ENCODE assay signal across 35 cellular contexts in genomic region chr15:27762471-27762870, GRCh38.
"Had no signal": no experiment of that assay in that cellular context is flagged by ENCODE, and none has a peak within 500 bp of the region (broad histone marks: within the 10 kb centered on the region; RNA-seq: fewer than 3 reads in every experiment).

No MANE protein-coding gene starts in this region.

- DNase-seq: activated B cell treated with CpG ODN at 0.5 μM for 24 hours; activated CD4-positive, alpha-beta memory T cell treated with anti-CD3 and anti-CD28 coated beads for 36 hours; activated CD4-positive, alpha-beta T cell treated with anti-CD3 and anti-CD28 coated beads for 4 hours; activated CD4-positive, alpha-beta T cell treated with anti-CD3 and anti-CD28 coated beads, Interleukin-2, amount 10 ng/mL, durations not matched to agents 7 days and 5 days; activated CD4-positive, CD25-positive, alpha-beta regulatory T cell treated with anti-CD3 and anti-CD28 coated beads, Interleukin-2, amount 50 U/mL, for 72 hours; activated CD8-positive, alpha-beta memory T cell treated with anti-CD3 and anti-CD28 coated beads, Interleukin-2, amount 50 U/mL, for 4 hours; activated CD8-positive, alpha-beta T cell treated with anti-CD3 and anti-CD28 coated beads for 36 hours; activated effector memory CD4-positive, alpha-beta T cell treated with anti-CD3 and anti-CD28 coated beads, Interleukin-2, amount 50 U/mL, for 16 hours; activated gamma-delta T cell treated with Interleukin-2 at 50 U/mL for 16 hours; activated naive CD4-positive, alpha-beta T cell; activated naive CD4-positive, alpha-beta T cell treated with anti-CD3 and anti-CD28 coated beads, Interleukin-2, amount 10 ng/mL, durations not matched to agents 7 days and 5 days; activated naive CD8-positive, alpha-beta T cell treated with anti-CD3 and anti-CD28 coated beads, Interleukin-2, amount 10 ng/mL, durations not matched to agents 7 days and 5 days; activated naive CD8-positive, alpha-beta T cell treated with anti-CD3 and anti-CD28 coated beads, Interleukin-2, amount 50 U/mL, for 24 hours; activated T-cell treated with anti-CD3 and anti-CD28 coated beads for 4 hours; activated T-cell treated with anti-CD3 and anti-CD28 coated beads, Interleukin-2, amount 50 U/mL, for 1 hour; activated T-cell treated with anti-CD3 and anti-CD28 coated beads, Interleukin-2, amount 50 U/mL, for 4 hours; activated T-cell treated with anti-CD3 and anti-CD28 coated beads, Interleukin-2, amount 50 U/mL, for 72 hours; amygdala; anterior cingulate cortex; caudate nucleus; cerebellar nuclear complex; T-helper 1 cell; T-helper 2 cell; T-helper 9 cell had no signal

- H3K36me3 Mint-ChIP-seq: activated CD4-positive, alpha-beta memory T cell treated with anti-CD3 and anti-CD28 coated beads for 36 hours; activated naive CD4-positive, alpha-beta T cell treated with anti-CD3 and anti-CD28 coated beads, Interleukin-2, amount 10 ng/mL, durations not matched to agents 7 days and 5 days; activated naive CD4-positive, alpha-beta T cell treated with anti-CD3 and anti-CD28 coated beads, Interleukin-2, amount 50 U/mL, for 24 hours; activated naive CD8-positive, alpha-beta T cell; activated naive CD8-positive, alpha-beta T cell treated with anti-CD3 and anti-CD28 coated beads, Interleukin-2, amount 10 ng/mL, durations not matched to agents 7 days and 5 days; brain had no signal

- H3K9me3 ChIP-seq: ascending aorta had no signal

- H3K9me3 Mint-ChIP-seq: activated naive CD4-positive, alpha-beta T cell treated with anti-CD3 and anti-CD28 coated beads, Interleukin-2, amount 50 U/mL, for 24 hours had no signal

- H3K27me3 Mint-ChIP-seq: activated B cell treated with CpG ODN at 0.5 μM for 24 hours; activated CD4-positive, alpha-beta memory T cell treated with anti-CD3 and anti-CD28 coated beads for 36 hours; activated CD4-positive, alpha-beta T cell treated with anti-CD3 and anti-CD28 coated beads, Interleukin-2, amount 10 ng/mL, durations not matched to agents 7 days and 5 days; activated naive CD4-positive, alpha-beta T cell treated with anti-CD3 and anti-CD28 coated beads, Interleukin-2, amount 10 ng/mL, durations not matched to agents 7 days and 5 days; activated naive CD4-positive, alpha-beta T cell treated with anti-CD3 and anti-CD28 coated beads, Interleukin-2, amount 50 U/mL, for 24 hours; activated naive CD8-positive, alpha-beta T cell; activated naive CD8-positive, alpha-beta T cell treated with anti-CD3 and anti-CD28 coated beads, Interleukin-2, amount 10 ng/mL, durations not matched to agents 7 days and 5 days; activated naive CD8-positive, alpha-beta T cell treated with anti-CD3 and anti-CD28 coated beads, Interleukin-2, amount 50 U/mL, for 24 hours; activated T-helper 17 cell treated with anti-CD3 and anti-CD28 coated beads, Interleukin-2, amount 50 U/mL, for 72 hours; brain; central memory CD8-positive, alpha-beta T cell had no signal

- H3K36me3 ChIP-seq: ascending aorta, cardiac muscle cell had no signal

- H3K4me3 ChIP-seq: ascending aorta, cardiac muscle cell had no signal

- H3K27me3 ChIP-seq: ascending aorta, cardiac muscle cell had no signal

- H3K4me3 Mint-ChIP-seq: activated B cell treated with CpG ODN at 0.5 μM for 24 hours; activated CD4-positive, alpha-beta memory T cell treated with anti-CD3 and anti-CD28 coated beads for 36 hours; activated CD4-positive, alpha-beta T cell treated with anti-CD3 and anti-CD28 coated beads, Interleukin-2, amount 10 ng/mL, durations not matched to agents 7 days and 5 days; activated CD8-positive, alpha-beta T cell treated with anti-CD3 and anti-CD28 coated beads for 36 hours; activated naive CD4-positive, alpha-beta T cell treated with anti-CD3 and anti-CD28 coated beads, Interleukin-2, amount 10 ng/mL, durations not matched to agents 7 days and 5 days; activated naive CD4-positive, alpha-beta T cell treated with anti-CD3 and anti-CD28 coated beads, Interleukin-2, amount 50 U/mL, for 24 hours; activated naive CD8-positive, alpha-beta T cell; activated naive CD8-positive, alpha-beta T cell treated with anti-CD3 and anti-CD28 coated beads, Interleukin-2, amount 10 ng/mL, durations not matched to agents 7 days and 5 days; activated naive CD8-positive, alpha-beta T cell treated with anti-CD3 and anti-CD28 coated beads, Interleukin-2, amount 50 U/mL, for 24 hours; activated T-cell treated with anti-CD3 and anti-CD28 coated beads, Interleukin-2, amount 50 U/mL, for 4 hours; activated T-cell treated with anti-CD3 and anti-CD28 coated beads, Interleukin-2, amount 50 U/mL, for 72 hours; activated T-helper 1 cell treated with anti-CD3 and anti-CD28 coated beads, Interleukin-12 subunit alpha, Interleukin-12 subunit beta, Interleukin-2, Interleukin-4 antibody, amounts not matched to agents 30 ng/mL and 10 ng/mL and 1 ng/mL, durations not matched to agents 14 hours and 24 hours and 36 hours; activated T-helper 17 cell treated with anti-CD3 and anti-CD28 coated beads, Interleukin-2, amount 50 U/mL, for 72 hours; brain; central memory CD8-positive, alpha-beta T cell; T-helper 1 cell treated with Interleukin-12 subunit alpha and Interleukin-12 subunit beta and Interleukin-4 antibody, amounts not matched to agents 30 μg/mL and 1 μg/mL, for 36 hours; T-helper 2 cell treated with Interferon-gamma antibody and Interleukin-4, amounts not matched to agents 5 μg/mL and 100 μg/mL, for 36 hours had no signal

- H3K27ac ChIP-seq: ascending aorta, cardiac muscle cell, VCaP had no signal

- H3K4me1 Mint-ChIP-seq: activated B cell treated with CpG ODN at 0.5 μM for 24 hours; activated CD4-positive, alpha-beta T cell treated with anti-CD3 and anti-CD28 coated beads, Interleukin-2, amount 10 ng/mL, durations not matched to agents 7 days and 5 days; activated naive CD4-positive, alpha-beta T cell treated with anti-CD3 and anti-CD28 coated beads, Interleukin-2, amount 10 ng/mL, durations not matched to agents 7 days and 5 days; activated naive CD4-positive, alpha-beta T cell treated with anti-CD3 and anti-CD28 coated beads, Interleukin-2, amount 50 U/mL, for 24 hours; activated naive CD8-positive, alpha-beta T cell treated with anti-CD3 and anti-CD28 coated beads, Interleukin-2, amount 10 ng/mL, durations not matched to agents 7 days and 5 days; activated naive CD8-positive, alpha-beta T cell treated with anti-CD3 and anti-CD28 coated beads, Interleukin-2, amount 50 U/mL, for 24 hours; activated T-helper 17 cell treated with anti-CD3 and anti-CD28 coated beads, Interleukin-2, amount 50 U/mL, for 72 hours; brain; central memory CD8-positive, alpha-beta T cell had no signal

- H3K4me1 ChIP-seq: ascending aorta had no signal

- ATAC-seq: activated CD8-positive, alpha-beta T cell treated with anti-CD3 and anti-CD28 coated beads for 36 hours; activated naive CD8-positive, alpha-beta T cell treated with anti-CD3 and anti-CD28 coated beads, Interleukin-2, amount 50 U/mL, for 24 hours; activated T-cell treated with anti-CD3 and anti-CD28 coated beads, Interleukin-2, amount 50 U/mL, for 4 hours; activated T-cell treated with anti-CD3 and anti-CD28 coated beads, Interleukin-2, amount 50 U/mL, for 72 hours; activated T-helper 17 cell treated with anti-CD3 and anti-CD28 coated beads, Interleukin-2, amount 50 U/mL, for 72 hours had no signal

- H3K27ac Mint-ChIP-seq: activated B cell treated with CpG ODN at 0.5 μM for 24 hours; activated CD4-positive, alpha-beta memory T cell treated with anti-CD3 and anti-CD28 coated beads for 36 hours; activated CD4-positive, alpha-beta T cell treated with anti-CD3 and anti-CD28 coated beads, Interleukin-2, amount 10 ng/mL, durations not matched to agents 7 days and 5 days; activated CD8-positive, alpha-beta T cell treated with anti-CD3 and anti-CD28 coated beads for 36 hours; activated naive CD4-positive, alpha-beta T cell treated with anti-CD3 and anti-CD28 coated beads, Interleukin-2, amount 10 ng/mL, durations not matched to agents 7 days and 5 days; activated naive CD4-positive, alpha-beta T cell treated with anti-CD3 and anti-CD28 coated beads, Interleukin-2, amount 50 U/mL, for 24 hours; activated naive CD8-positive, alpha-beta T cell; activated naive CD8-positive, alpha-beta T cell treated with anti-CD3 and anti-CD28 coated beads, Interleukin-2, amount 10 ng/mL, durations not matched to agents 7 days and 5 days; activated naive CD8-positive, alpha-beta T cell treated with anti-CD3 and anti-CD28 coated beads, Interleukin-2, amount 50 U/mL, for 24 hours; activated T-cell treated with anti-CD3 and anti-CD28 coated beads, Interleukin-2, amount 50 U/mL, for 72 hours; activated T-helper 1 cell treated with anti-CD3 and anti-CD28 coated beads, Interleukin-12 subunit alpha, Interleukin-12 subunit beta, Interleukin-2, Interleukin-4 antibody, amounts not matched to agents 30 ng/mL and 10 ng/mL and 1 ng/mL, durations not matched to agents 14 hours and 24 hours and 36 hours; activated T-helper 17 cell treated with anti-CD3 and anti-CD28 coated beads, Interleukin-2, amount 50 U/mL, for 72 hours; T-helper 1 cell treated with Interleukin-12 subunit alpha and Interleukin-12 subunit beta and Interleukin-4 antibody, amounts not matched to agents 30 μg/mL and 1 μg/mL, for 36 hours; T-helper 2 cell treated with Interferon-gamma antibody and Interleukin-4, amounts not matched to agents 5 μg/mL and 100 μg/mL, for 36 hours had no signal
